9 cellular contexts compared by ENCODE assay signal in genomic region chr7:80681272-80681885, GRCh38. TPM values are rescaled to one million over a fixed set of nuclear protein-coding genes. Genes with fewer than 3 reads are reported as not detected.
DNase-seq lines count a peak whose midpoint lies in the region; ATAC-seq and TF ChIP-seq lines count a peak whose summit lies in the region.
"Had no signal": no experiment of that assay in that cellular context is flagged by ENCODE, and none has a peak within 500 bp of the region (broad histone marks: within the 10 kb centered on the region; RNA-seq: fewer than 3 reads in every experiment).

No MANE protein-coding gene starts in this region.

- peak; percentile 8 for TF ChIP-seq CTCF in GM10266 (IDR thresholded peaks at IDR 0.05; ENCODE audit: control insufficient read depth, insufficient read depth, low read depth, missing control alignments)
- TF ChIP-seq CTCF in PC-9 (conservative IDR thresholded peaks at IDR 0.05): peak; percentile 72
- TF ChIP-seq CTCF in foreskin keratinocyte (conservative IDR thresholded peaks at IDR 0.05): peak; percentile 65

- no peaks in the 10 kb centered on the region for H3K27me3 ChIP-seq in PC-9 (ENCODE audit: insufficient read depth, low read depth)
- H3K27me3 ChIP-seq in foreskin keratinocyte: no peaks in the 10 kb centered on the region

- H3K79me2 ChIP-seq in PC-9 (ENCODE audit: low read depth): no peaks in the 10 kb centered on the region

- 0 out of 2 replicates have a peak, but pooled peaks cover 7% of the 10 kb centered on the region for H3K9me3 ChIP-seq in PC-9 (ENCODE audit: insufficient read depth, low read depth)

- no peak overlapping the region for H3K4me3 ChIP-seq in PC-9
- H3K4me3 ChIP-seq: skin epidermis had no signal

- no peak overlapping the region for H3K27ac ChIP-seq in PC-9
- no peak overlapping the region for H3K27ac ChIP-seq in foreskin keratinocyte
- H3K27ac ChIP-seq: skin epidermis had no signal

- CTCF ChIA-PET in PC-9 (lab: Charles Lee): no interaction called here

- POLR2A ChIA-PET in PC-9 (lab: Charles Lee; ENCODE audit: unreplicated experiment): no interaction called here

- no peak overlapping the region for H2AFZ ChIP-seq in PC-9

- DNase-seq in GM10266 (ENCODE audit: extremely low spot score) (peak; percentile 13), PC-9 (peak in 1 of 2 experiments; percentile 5), foreskin keratinocyte (peak in 1 of 2 donors; percentile 32), nucleus accumbens (lab: John Stamatoyannopoulos, UW) (no peak)
- DNase-seq in stimulated activated CD8-positive, alpha-beta memory T cell treated with anti-CD3 and anti-CD28 coated beads, Interleukin-4, amount 100 ng/mL, for 48 hours: no peak
- no peak for DNase-seq in activated CD4-positive, alpha-beta T cell treated with anti-CD3 and anti-CD28 coated beads, Interleukin-2, amount 50 U/mL, for 4 hours
- DNase-seq in activated CD4-positive, CD25-positive, alpha-beta regulatory T cell treated with anti-CD3 and anti-CD28 coated beads, Interleukin-2, amount 50 U/mL, for 72 hours: no peak

- H3K4me1 ChIP-seq in PC-9 (replicated peaks; ENCODE audit: insufficient read depth) (no peaks in the 10 kb centered on the region), foreskin keratinocyte (peaks cover 4% of the 10 kb centered on the region)

- BruUV-seq in PC-9 (replicated peaks; lab: Mats Ljungman, UMichigan): no TSS peak

- ATAC-seq in HG02852 (IDR thresholded peaks at IDR 0.05; ENCODE audit: unreplicated experiment) (peak; percentile 75), foreskin keratinocyte (peak; percentile 87)

- no peaks in the 10 kb centered on the region for H4K20me1 ChIP-seq in PC-9 (ENCODE audit: insufficient read depth)

- H3K4me2 ChIP-seq in PC-9: no peak overlapping the region

- H3K36me3 ChIP-seq in PC-9 (ENCODE audit: low read depth): no peaks in the 10 kb centered on the region

- intact Hi-C loops in PC-9 (cut with micrococcal nuclease; ENCODE audit: unreplicated experiment): loop anchor here (1.0 to 5.0 kb wide), 2 partner anchors 253 to 619 kb away; no protein-coding TSS in a partner anchor

- no peaks in the 10 kb centered on the region for H3K9me2 ChIP-seq in PC-9 (ENCODE audit: insufficient read depth)

- H3F3A ChIP-seq in PC-9 (ENCODE audit: insufficient read depth, low read depth): peaks cover 5% of the 10 kb centered on the region; the same call in 1 of the 2 replicates

RNA-seq across cellular contexts. Expression of gene CD36, which starts 42.9 kb away (rescaled TPM):
- total RNA-seq in PC-9 (2021): 0.28 and 1.3 TPM in 2 replicates
- 0.20 TPM in 1 of 2 replicates, not detected in the other for total RNA-seq in foreskin keratinocyte
- 0.02 TPM in 1 of 2 replicates, not detected in the other for polyA plus RNA-seq in foreskin keratinocyte

Comparison
In these comparisons a context has a peak if more than half of its experiments do, and no peak if none do; other contexts are left out.
1. CTCF ChIP-seq: peak in every context shown above with its lines; median percentile 72 in PC-9; 65 in foreskin keratinocyte; 8 in GM10266.